In genomic region chr15:49808341-49808740, GRCh38 we compare ENCODE assay signal across 25 cellular contexts.
"Had no signal": no experiment of that assay in that cellular context is flagged by ENCODE, and none has a peak within 500 bp of the region (broad histone marks: within the 10 kb centered on the region; RNA-seq: fewer than 3 reads in every experiment).

No MANE protein-coding gene starts in this region.

- H3K79me2 ChIP-seq: hepatocyte had no signal

- DNase-seq: colonic mucosa; cortex of kidney; effector memory CD4-positive, alpha-beta T cell; endodermal cell; erythroblast; esophagus squamous epithelium; foreskin keratinocyte; heart left ventricle; hypothalamus; immature natural killer cell; left cardiac atrium; left lung; left ventricle myocardium superior; lower lobe of right lung; mesenchymal stem cell; mucosa of descending colon had no signal

- H3K4me2 ChIP-seq: hepatocyte had no signal

- H3K27me3 Mint-ChIP-seq: dendritic cell treated with granulocyte-macrophage colony-stimulating factor and Interleukin-4, amounts not matched to agents 40 ng/mL and 50 ng/mL, for 4 days had no signal

- H2AFZ ChIP-seq: hepatocyte had no signal

- H3K4me3 ChIP-seq: colonic mucosa, esophagus squamous epithelium, gastroesophageal sphincter, heart left ventricle, hepatocyte, left lung, lower lobe of right lung, mucosa of descending colon had no signal

- H3K27ac Mint-ChIP-seq: dendritic cell treated with granulocyte-macrophage colony-stimulating factor and Interleukin-4, amounts not matched to agents 40 ng/mL and 50 ng/mL, for 4 days; endodermal cell; immature natural killer cell; mesothelial cell of epicardium had no signal

- H3K4me3 Mint-ChIP-seq: dendritic cell treated with granulocyte-macrophage colony-stimulating factor and Interleukin-4, amounts not matched to agents 40 ng/mL and 50 ng/mL, for 4 days; endodermal cell; immature natural killer cell; mesothelial cell of epicardium had no signal

- H3K4me1 Mint-ChIP-seq: immature natural killer cell, mesothelial cell of epicardium had no signal

- H3K4me1 ChIP-seq: colonic mucosa, foreskin keratinocyte, left lung, lower lobe of right lung had no signal

- FAIRE-seq: endometrium, frontal cortex, keratinocyte had no signal

- ATAC-seq: esophagus mucosa, foreskin keratinocyte, gastroesophageal sphincter, heart left ventricle, left cardiac atrium, left lung, left ventricle myocardium superior, lower lobe of right lung, mucosa of descending colon had no signal

- H3K27me3 ChIP-seq: colonic mucosa, esophagus squamous epithelium, foreskin keratinocyte, gastroesophageal sphincter, heart left ventricle, hepatocyte, left lung had no signal

- H3K36me3 ChIP-seq: colonic mucosa, esophagus squamous epithelium, gastroesophageal sphincter, heart left ventricle, left lung, lower lobe of right lung had no signal

- H3K27ac ChIP-seq: colonic mucosa, epithelial cell of prostate, esophagus squamous epithelium, foreskin keratinocyte, gastroesophageal sphincter, heart left ventricle, hepatocyte, left lung, lower lobe of right lung had no signal

- H3K9me3 ChIP-seq: colonic mucosa, esophagus squamous epithelium, lower lobe of right lung, mucosa of descending colon had no signal
